In genomic region chr18:22168360-22168921, GRCh38 we compare ENCODE assay signal across 9 cellular contexts. TPM values are rescaled to one million over a fixed set of nuclear protein-coding genes. Genes with fewer than 3 reads are reported as not detected.
DNase-seq lines count a peak whose midpoint lies in the region; ATAC-seq, FAIRE-seq and TF ChIP-seq lines count a peak whose summit lies in the region.
"Had no signal": no experiment of that assay in that cellular context is flagged by ENCODE, and none has a peak within 500 bp of the region (broad histone marks: within the 10 kb centered on the region; RNA-seq: fewer than 3 reads in every experiment).

No MANE protein-coding gene starts in this region.

- CTCF ChIA-PET in A549 (lab: Yijun Ruan, JAX) = interaction anchor here (0.8 to 1.1 kb wide), 2 partner anchors 24 to 168 kb away, joined by 3 read pairs; no protein-coding TSS in a partner anchor

- H3K4me2 ChIP-seq in A549 = peak overlapping the region; percentile 91

- H3K9ac ChIP-seq in HUES64 (ENCODE audit: low read depth, low read length) (no peak overlapping the region), iPS-20b (ENCODE audit: low read depth, low read length) (no peak overlapping the region)

- peaks cover 41% of the 10 kb centered on the region for H3K27me3 Mint-ChIP-seq in activated naive CD8-positive, alpha-beta T cell

- POLR2A ChIA-PET in A549 (lab: Yijun Ruan, JAX) = no interaction called here

- peak overlapping the region; percentile 78 for H3K4me3 Mint-ChIP-seq in activated naive CD8-positive, alpha-beta T cell

- H3K36me3 ChIP-seq in HUES64 (ENCODE audit: insufficient read depth, low read length) = no peaks in the 10 kb centered on the region
- H3K36me3 ChIP-seq in iPS-20b (ENCODE audit: insufficient read depth, low read depth, low read length) = no peaks in the 10 kb centered on the region; the same call in 1 of the 2 replicates
- H3K36me3 ChIP-seq in tibial artery = peaks cover 0 to 4% (median 0%) of the 10 kb centered on the region in 3 donors

- H3K4me1 Mint-ChIP-seq in activated naive CD8-positive, alpha-beta T cell (ENCODE audit: low read depth) = peaks cover 27% of the 10 kb centered on the region

- H3K27ac Mint-ChIP-seq in activated naive CD8-positive, alpha-beta T cell = no peak overlapping the region

- TF ChIP-seq CTCF in A549 (IDR thresholded peaks at IDR 0.05) = no peak
- TF ChIP-seq CTCF in tibial artery (IDR thresholded peaks at IDR 0.05) = peak in 1 of 2 experiments; percentile 16

- TF ChIP-seq RAD21 in A549 (conservative IDR thresholded peaks at IDR 0.05 in 1 of 2, IDR thresholded peaks at IDR 0.05 in 1 of 2) = no peak

- intact Hi-C loops in tibial artery (cut with DNase I; ENCODE audit: low total_unique reads) = loop anchor here (2.0 kb wide), 1 partner anchor 394 kb away; no protein-coding TSS in a partner anchor

- FAIRE-seq in A549 (lab: Jason Lieb, UNC) = no peak
- FAIRE-seq: GM18507 had no signal

- H3K4me3 ChIP-seq in A549 (peak overlapping the region; percentile 72), HUES64 (ENCODE audit: low read length) (peak overlapping the region; percentile 58), iPS-20b (ENCODE audit: low read length) (peak overlapping the region; percentile 70), tibial artery (peak overlapping the region; percentile 93 to 98)

- no peaks in the 10 kb centered on the region for H3K9me3 Mint-ChIP-seq in activated naive CD8-positive, alpha-beta T cell (ENCODE audit: low read depth)

- no peaks in the 10 kb centered on the region for H3K36me3 Mint-ChIP-seq in activated naive CD8-positive, alpha-beta T cell

- H3K4me1 ChIP-seq in A549 (peaks cover 20% of the 10 kb centered on the region; the same call in 2 of the 3 replicates), HUES64 (ENCODE audit: insufficient read depth, low read length) (peaks cover 5% of the 10 kb centered on the region; the same call in 1 of the 2 replicates), iPS-20b (ENCODE audit: insufficient read depth, low read length) (peaks cover 4% of the 10 kb centered on the region; the same call in 1 of the 2 replicates), tibial artery (peaks cover 0 to 39% (median 17%) of the 10 kb centered on the region in 4 donors)

- no peak for TF ChIP-seq POLR2A in A549 (IDR thresholded peaks at IDR 0.05; ENCODE audit: low read length)

- H3K27ac ChIP-seq in A549 = peak overlapping the region; percentile 72 to 97
- no peak overlapping the region for H3K27ac ChIP-seq in HUES64 (ENCODE audit: low read depth, low read length)
- H3K27ac ChIP-seq in iPS-20b (ENCODE audit: low read length) = no peak overlapping the region
- H3K27ac ChIP-seq in tibial artery = peak overlapping the region; percentile 97 to 100

- DNase-seq in A549 (ENCODE audit: low read depth in 1 of 2, low spot score in 1 of 2) = peak; percentile 45 to 60
- DNase-seq in tibial artery = peak in 1 of 2 donors; percentile 42
- no peak for DNase-seq in NCI-H1092 (lab: John Stamatoyannopoulos, UW)
- DNase-seq in NCI-H1417 treated with DMSO at 0.1 percent for 48 hours (lab: John Stamatoyannopoulos, UW) = no peak

- 2% methylated on average over 29 of the region's 36 CpGs for WGBS in A549 (ENCODE audit: missing lambda C conversion rate)
- WGBS in HUES64 = under 1% methylated on average over 36 of the region's 36 CpGs

- H3K27me3 ChIP-seq in HUES64 (ENCODE audit: insufficient read depth, low read length) (peaks cover 99% of the 10 kb centered on the region), iPS-20b (ENCODE audit: insufficient read depth, low read length) (peaks cover 100% of the 10 kb centered on the region), tibial artery (peaks cover 0 to 14% of the 10 kb centered on the region in 2 donors)

- no peaks in the 10 kb centered on the region for H3K9me3 ChIP-seq in A549
- no peaks in the 10 kb centered on the region for H3K9me3 ChIP-seq in HUES64 (ENCODE audit: insufficient read depth, low read depth, low read length)
- peaks cover 6% of the 10 kb centered on the region; the same call in 1 of the 2 replicates for H3K9me3 ChIP-seq in iPS-20b (ENCODE audit: insufficient read depth, low read depth, low read length)
- no peaks in the 10 kb centered on the region for H3K9me3 ChIP-seq in tibial artery

- no peak for TF ChIP-seq EP300 in A549 (IDR thresholded peaks at IDR 0.05)

- ATAC-seq in A549 (peak; percentile 53 to 57; a peak in 5 of 6 replicates), HG02885 (IDR thresholded peaks at IDR 0.05; ENCODE audit: poor library complexity, unreplicated experiment) (no peak)

TF ChIP-seq in A549, 52 proteins besides CTCF, POLR2A, EP300 and RAD21:
- TF ChIP-seq HEYL (CRISPR knock-in tag; IDR thresholded peaks at IDR 0.05) (no peak), FOSB (CRISPR knock-in tag; IDR thresholded peaks at IDR 0.05) (no peak), GATA3 (IDR thresholded peaks at IDR 0.05; ENCODE audit: borderline replicate concordance) (peak; percentile 33; the same call in 1 of the 2 replicates), PBX3 (IDR thresholded peaks at IDR 0.05) (no peak)

RNA-seq across cellular contexts. Expression of gene GATA6, which starts 0.9 kb away (rescaled TPM):
- 0.97 and 1.2 TPM in 2 replicates for polyA plus RNA-seq in A549 (2011; rRNA removed)
- 0.70 and 1.2 TPM in 2 replicates for polyA plus RNA-seq in A549 (2012; cell fraction: cytosol; rRNA removed)
- 2.2 and 2.5 TPM in 2 replicates for polyA plus RNA-seq in A549 (2012; cell fraction: nucleus; rRNA removed)
- 1.3 to 1.6 TPM (median 1.4 TPM) in 3 replicates for polyA plus RNA-seq in A549 (2017; fragmentation: RNase III; extraction: RNeasy Plus Mini Kit Qiagen cat#74134 plus additional on column Dnase treatment)
- 0.37 and 0.78 TPM in 2 replicates for polyA minus RNA-seq in A549 (2011; rRNA and poly(A)+ RNA removed)
- 4.3 TPM for polyA plus RNA-seq in HUES64 (2013, experiment 1 of 2)
- polyA plus RNA-seq in HUES64 (2013, experiment 2 of 2) = 5.0 TPM

Comparison
In these comparisons a context has a peak if more than half of its experiments do, and no peak if none do; other contexts are left out.
1. DNase-seq: peak in A549 (2 of 2); none in NCI-H1092 (single experiment) and NCI-H1417 treated with DMSO at 0.1 percent for 48 hours (single experiment).
2. H3K27ac ChIP-seq: peak in A549 (2 of 2) and tibial artery (2 of 2); none in HUES64 (single experiment) and iPS-20b (single experiment).
3. Peak in every context shown above with its lines, with median percentiles within 50 percentile points of each other: H3K4me3 ChIP-seq.